Comparison of ENCODE assay signal across 8 cellular contexts in genomic region chr1:43976045-43976444, GRCh38. TPM values are rescaled to one million over a fixed set of nuclear protein-coding genes. Genes with fewer than 3 reads are reported as not detected.
DNase-seq lines count a peak whose midpoint lies in the region; ATAC-seq, FAIRE-seq and TF ChIP-seq lines count a peak whose summit lies in the region.

No MANE protein-coding gene starts in this region.

- H3K27me3 ChIP-seq in DND-41 (ENCODE audit: insufficient read depth, low read length, poor library complexity) (peaks cover 7% of the 10 kb centered on the region), endothelial cell of umbilical vein (ENCODE audit: control insufficient read depth in 2 of 2, insufficient read depth in 2 of 2, low read length in 2 of 2) (no peaks in the 10 kb centered on the region), parathyroid adenoma (ENCODE audit: control insufficient read depth, insufficient read depth, low read length) (no peaks in the 10 kb centered on the region)

- H3K4me1 ChIP-seq in DND-41 (ENCODE audit: insufficient read depth, low read length), result peaks cover 54% of the 10 kb centered on the region
- peaks cover 18% of the 10 kb centered on the region for H3K4me1 ChIP-seq in OCI-LY7 (ENCODE audit: insufficient read depth, low read length, poor library complexity, severe bottlenecking)
- H3K4me1 ChIP-seq in endothelial cell of umbilical vein (ENCODE audit: control insufficient read depth, extremely low read depth, insufficient read depth, low read length), result peaks cover 31% of the 10 kb centered on the region
- H3K4me1 ChIP-seq in parathyroid adenoma, result peaks cover 7% of the 10 kb centered on the region

- ATAC-seq in DND-41 (ENCODE audit: insufficient read depth, low read depth), result no peak
- no peak for ATAC-seq in GM19035 (IDR thresholded peaks at IDR 0.05; ENCODE audit: unreplicated experiment)
- ATAC-seq in omental fat pad (ENCODE audit: low FRiP score), result no peak

- H3K9me1 ChIP-seq in endothelial cell of umbilical vein (replicated peaks; ENCODE audit: control insufficient read depth, extremely low read depth, insufficient read depth, low read length), result no peaks in the 10 kb centered on the region

- no peak for DNase-seq in DND-41
- no peak for DNase-seq in OCI-LY7 (ENCODE audit: low spot score)
- no peak for DNase-seq in endothelial cell of umbilical vein (ENCODE audit: low read depth, low spot score)
- DNase-seq in omental fat pad (ENCODE audit: low spot score), result no peak
- no peak for DNase-seq in NCI-H146 treated with DMSO at 0.1 percent for 48 hours (lab: John Stamatoyannopoulos, UW; ENCODE audit: unreplicated experiment)
- no peak for DNase-seq in amniotic stem cell (lab: John Stamatoyannopoulos, UW)

- CTCF ChIA-PET in OCI-LY7 (lab: Charles Lee; ENCODE audit: unreplicated experiment), result interaction anchor here (1.1 to 1.4 kb wide), 2 partner anchors 16 to 41 kb away, joined by 3 read pairs; no protein-coding TSS in a partner anchor
- CTCF ChIA-PET in endothelial cell of umbilical vein (lab: Charles Lee), result interaction anchor here (0.9 to 1.9 kb wide), 3 partner anchors 12 to 41 kb away, joined by 3 to 7 read pairs (median 3); no protein-coding TSS in a partner anchor

- peak overlapping the region; percentile 77; the same call in 1 of the 2 replicates for H3K27ac ChIP-seq in DND-41 (ENCODE audit: low read length)
- H3K27ac ChIP-seq in OCI-LY7 (ENCODE audit: low read depth, low read length, poor library complexity, severe bottlenecking), result peak overlapping the region; percentile 46
- no peak overlapping the region for H3K27ac ChIP-seq in endothelial cell of umbilical vein (ENCODE audit: insufficient read depth, low read depth, low read length)
- H3K27ac ChIP-seq in parathyroid adenoma, result no peak overlapping the region

- H4K20me1 ChIP-seq in DND-41 (ENCODE audit: insufficient read depth, low read length) (peaks cover 30% of the 10 kb centered on the region), OCI-LY7 (ENCODE audit: insufficient read depth, low read length) (0 out of 2 replicates have a peak, but pooled peaks cover 9% of the 10 kb centered on the region), endothelial cell of umbilical vein (replicated peaks; ENCODE audit: control insufficient read depth, extremely low read depth, insufficient read depth, low read length) (no peaks in the 10 kb centered on the region)

- no TSS peak for BruUV-seq in OCI-LY7 (replicated peaks; lab: Mats Ljungman, UMichigan)
- BruUV-seq in endothelial cell of umbilical vein (replicated peaks; lab: Mats Ljungman, UMichigan), result no TSS peak

- peak overlapping the region; percentile 90 for H3K9ac ChIP-seq in DND-41 (ENCODE audit: low read depth, low read length)
- H3K9ac ChIP-seq in endothelial cell of umbilical vein (replicated peaks; ENCODE audit: extremely low read depth, insufficient read depth, low read length), result peak overlapping the region; percentile 80
- no peak overlapping the region for H3K9ac ChIP-seq in parathyroid adenoma

- peaks cover 39% of the 10 kb centered on the region for H3K36me3 ChIP-seq in DND-41 (ENCODE audit: insufficient read depth, low read length)
- H3K36me3 ChIP-seq in OCI-LY7 (ENCODE audit: insufficient read depth, low read length), result peaks cover 56% of the 10 kb centered on the region
- peaks cover 0 to 15% of the 10 kb centered on the region in 2 experiments for H3K36me3 ChIP-seq in endothelial cell of umbilical vein (ENCODE audit: control insufficient read depth in 2 of 2, extremely low read depth in 1 of 2, insufficient read depth in 2 of 2, low read length in 2 of 2)
- no peaks in the 10 kb centered on the region for H3K36me3 ChIP-seq in parathyroid adenoma (ENCODE audit: control insufficient read depth, insufficient read depth, low read length)

- TF ChIP-seq CTCF in DND-41 (IDR thresholded peaks at IDR 0.05; ENCODE audit: borderline replicate concordance, extremely low read depth, low read length, poor library complexity, severe bottlenecking), result no peak
- 0 out of 2 replicates have a peak, but pooled peaks have one; percentile 26 for TF ChIP-seq CTCF in OCI-LY7 (conservative IDR thresholded peaks at IDR 0.05; ENCODE audit: low read length)
- TF ChIP-seq CTCF in endothelial cell of umbilical vein (IDR thresholded peaks at IDR 0.05; ENCODE audit: extremely low read depth in 1 of 2, insufficient read depth in 1 of 2, low read depth in 1 of 2, low read length in 2 of 2), result no peak
- no peak for TF ChIP-seq CTCF in parathyroid adenoma (IDR thresholded peaks at IDR 0.05)
- TF ChIP-seq CTCF in omental fat pad (IDR thresholded peaks at IDR 0.05), result no peak

- H3K4me2 ChIP-seq in DND-41 (ENCODE audit: insufficient read depth, low read length), result peak overlapping the region; percentile 74
- peak overlapping the region; percentile 90 for H3K4me2 ChIP-seq in OCI-LY7 (ENCODE audit: low read length)
- H3K4me2 ChIP-seq in endothelial cell of umbilical vein (ENCODE audit: insufficient read depth, low read length), result peak overlapping the region; percentile 62
- H3K4me2 ChIP-seq in parathyroid adenoma (ENCODE audit: low read length), result peak overlapping the region; percentile 85

- POLR2A ChIA-PET in OCI-LY7 (lab: Charles Lee) (no interaction called here), endothelial cell of umbilical vein (lab: Charles Lee) (no interaction called here)

- H3K79me2 ChIP-seq in DND-41 (ENCODE audit: insufficient read depth, low read length) (peaks cover 27% of the 10 kb centered on the region), OCI-LY7 (ENCODE audit: insufficient read depth, low read depth, low read length) (no peaks in the 10 kb centered on the region; the same call in 1 of the 2 replicates), endothelial cell of umbilical vein (ENCODE audit: control insufficient read depth, insufficient read depth, low read length) (peaks cover 41% of the 10 kb centered on the region), parathyroid adenoma (no peaks in the 10 kb centered on the region)

- no peaks in the 10 kb centered on the region for H3K9me3 ChIP-seq in DND-41 (ENCODE audit: insufficient read depth, low read length, severe bottlenecking)
- H3K9me3 ChIP-seq in OCI-LY7 (ENCODE audit: low read length), result no peaks in the 10 kb centered on the region
- no peaks in the 10 kb centered on the region for H3K9me3 ChIP-seq in endothelial cell of umbilical vein (replicated peaks; ENCODE audit: control insufficient read depth, insufficient read depth, low read length)
- H3K9me3 ChIP-seq in parathyroid adenoma (ENCODE audit: control insufficient read depth, low read length), result no peaks in the 10 kb centered on the region

- FAIRE-seq in endothelial cell of umbilical vein (lab: Jason Lieb, UNC), result no peak

- no peaks in the 10 kb centered on the region for H3K9me2 ChIP-seq in OCI-LY7 (ENCODE audit: insufficient read depth, low read length)

- H2AFZ ChIP-seq in DND-41 (ENCODE audit: low read depth, low read length), result no peak overlapping the region
- no peak overlapping the region for H2AFZ ChIP-seq in OCI-LY7 (ENCODE audit: low read length)
- no peak overlapping the region for H2AFZ ChIP-seq in endothelial cell of umbilical vein (ENCODE audit: low read depth, low read length)
- H2AFZ ChIP-seq in parathyroid adenoma, result no peak overlapping the region

- peak overlapping the region; percentile 70 to 96; a peak in 3 of 4 replicates for H3K4me3 ChIP-seq in DND-41 (ENCODE audit: low read depth in 1 of 2, low read length in 2 of 2)
- peak overlapping the region; percentile 94 for H3K4me3 ChIP-seq in OCI-LY7 (ENCODE audit: low read depth, low read length, poor library complexity, severe bottlenecking)
- peak overlapping the region in 2 of 3 experiments; percentile 71 to 73 for H3K4me3 ChIP-seq in endothelial cell of umbilical vein (replicated peaks in 1 of 3; ENCODE audit: insufficient read depth in 1 of 3, low read depth in 1 of 3, low read length in 3 of 3)
- peak overlapping the region; percentile 95 for H3K4me3 ChIP-seq in parathyroid adenoma (ENCODE audit: low read depth, low read length)

- dilution Hi-C loops in endothelial cell of umbilical vein (cut with MboI; ENCODE audit: extremely low pct_ligation_motif_present, low sequenced_read_pairs), result no loop called here

- intact Hi-C loops in OCI-LY7 (cut with micrococcal nuclease; ENCODE audit: unreplicated experiment), result no loop called here
- intact Hi-C loops in endothelial cell of umbilical vein (cut with micrococcal nuclease), result no loop called here

- TF ChIP-seq POLR2A in endothelial cell of umbilical vein (IDR thresholded peaks at IDR 0.05; ENCODE audit: low read depth, low read length), result no peak

RNA-seq across cellular contexts. Expression of gene ATP6V0B, which starts 1.3 kb away (rescaled TPM):
- 62.0 and 97.1 TPM in 2 replicates for total RNA-seq in OCI-LY7 (2014; rRNA removed; shearing (Covaris generic))
- total RNA-seq in OCI-LY7 (2022), result 58.9 and 68.4 TPM in 2 replicates
- 105 and 110 TPM in 2 replicates for total RNA-seq in endothelial cell of umbilical vein
- 325 and 372 TPM in 2 replicates for polyA plus RNA-seq in endothelial cell of umbilical vein
- polyA plus RNA-seq in endothelial cell of umbilical vein (2011; cell fraction: cytosol; rRNA removed), result 176 and 182 TPM in 2 replicates
- polyA plus RNA-seq in endothelial cell of umbilical vein (2011; cell fraction: nucleus; rRNA removed), result 135 and 137 TPM in 2 replicates
- 71.5 and 78.9 TPM in 2 replicates for polyA plus RNA-seq in endothelial cell of umbilical vein (2012)
- polyA minus RNA-seq in endothelial cell of umbilical vein, result 110 and 148 TPM in 2 replicates
- 104 TPM for polyA minus RNA-seq in endothelial cell of umbilical vein (2011; cell fraction: cytosol; rRNA and poly(A)+ RNA removed)
- 28.4 and 32.8 TPM in 2 replicates for polyA minus RNA-seq in endothelial cell of umbilical vein (2011; cell fraction: nucleus; rRNA and poly(A)+ RNA removed)
- 100 to 1,000 TPM; 111 to 223 (median 139) TPM for total RNA-seq in omental fat pad

RNA-seq across cellular contexts. Expression of gene B4GALT2, which starts 3.0 kb away (rescaled TPM):
- total RNA-seq in OCI-LY7 (2014; rRNA removed; shearing (Covaris generic)), result 1.4 and 1.9 TPM in 2 replicates
- total RNA-seq in OCI-LY7 (2022), result 0.57 and 0.65 TPM in 2 replicates
- total RNA-seq in endothelial cell of umbilical vein, result 77.7 and 80.0 TPM in 2 replicates
- polyA plus RNA-seq in endothelial cell of umbilical vein, result 103 and 145 TPM in 2 replicates
- 50.3 and 64.8 TPM in 2 replicates for polyA plus RNA-seq in endothelial cell of umbilical vein (2011; cell fraction: cytosol; rRNA removed)
- polyA plus RNA-seq in endothelial cell of umbilical vein (2011; cell fraction: nucleus; rRNA removed), result 26.6 and 28.8 TPM in 2 replicates
- 56.9 and 64.4 TPM in 2 replicates for polyA plus RNA-seq in endothelial cell of umbilical vein (2012)
- 55.0 and 72.4 TPM in 2 replicates for polyA minus RNA-seq in endothelial cell of umbilical vein
- polyA minus RNA-seq in endothelial cell of umbilical vein (2011; cell fraction: cytosol; rRNA and poly(A)+ RNA removed), result 29.3 TPM
- 14.2 and 20.9 TPM in 2 replicates for polyA minus RNA-seq in endothelial cell of umbilical vein (2011; cell fraction: nucleus; rRNA and poly(A)+ RNA removed)
- total RNA-seq in omental fat pad, result 10 to 100 TPM; 20.3 to 67.9 (median 42.6) TPM

RNA-seq across cellular contexts. Expression of gene DPH2, which starts 6.2 kb away (rescaled TPM):
- total RNA-seq in OCI-LY7 (2014; rRNA removed; shearing (Covaris generic)), result 42.1 and 45.6 TPM in 2 replicates
- 21.6 and 28.6 TPM in 2 replicates for total RNA-seq in OCI-LY7 (2022)
- total RNA-seq in endothelial cell of umbilical vein, result 26.6 and 28.1 TPM in 2 replicates
- polyA plus RNA-seq in endothelial cell of umbilical vein, result 59.1 and 59.6 TPM in 2 replicates
- 34.0 and 36.6 TPM in 2 replicates for polyA plus RNA-seq in endothelial cell of umbilical vein (2011; cell fraction: cytosol; rRNA removed)
- 110 and 115 TPM in 2 replicates for polyA plus RNA-seq in endothelial cell of umbilical vein (2011; cell fraction: nucleus; rRNA removed)
- polyA plus RNA-seq in endothelial cell of umbilical vein (2012), result 19.2 and 24.4 TPM in 2 replicates
- 36.3 and 47.4 TPM in 2 replicates for polyA minus RNA-seq in endothelial cell of umbilical vein
- polyA minus RNA-seq in endothelial cell of umbilical vein (2011; cell fraction: cytosol; rRNA and poly(A)+ RNA removed), result 31.5 TPM
- polyA minus RNA-seq in endothelial cell of umbilical vein (2011; cell fraction: nucleus; rRNA and poly(A)+ RNA removed), result 28.1 and 35.4 TPM in 2 replicates
- total RNA-seq in omental fat pad, result 10 to 100 TPM; 18.1 to 67.5 (median 23.1) TPM

RNA-seq across cellular contexts. Expression of gene CCDC24, which starts 15.4 kb away (rescaled TPM):
- 1.9 and 8.9 TPM in 2 replicates for total RNA-seq in OCI-LY7 (2014; rRNA removed; shearing (Covaris generic))
- total RNA-seq in OCI-LY7 (2022) (4.6 and 9.2 TPM in 2 replicates), endothelial cell of umbilical vein (2.2 and 2.8 TPM in 2 replicates), omental fat pad (1 to 10 TPM; 2.3 to 3.6 (median 2.8) TPM)
- 3.1 and 3.4 TPM in 2 replicates for polyA plus RNA-seq in endothelial cell of umbilical vein
- polyA plus RNA-seq in endothelial cell of umbilical vein (2011; cell fraction: cytosol; rRNA removed), result 1.3 and 2.4 TPM in 2 replicates
- polyA plus RNA-seq in endothelial cell of umbilical vein (2011; cell fraction: nucleus; rRNA removed), result 4.5 and 6.8 TPM in 2 replicates
- 2.6 and 2.8 TPM in 2 replicates for polyA plus RNA-seq in endothelial cell of umbilical vein (2012)
- polyA minus RNA-seq in endothelial cell of umbilical vein, result 0.45 and 0.46 TPM in 2 replicates
- polyA minus RNA-seq in endothelial cell of umbilical vein (2011; cell fraction: cytosol; rRNA and poly(A)+ RNA removed), result not detected
- 0.63 and 1.7 TPM in 2 replicates for polyA minus RNA-seq in endothelial cell of umbilical vein (2011; cell fraction: nucleus; rRNA and poly(A)+ RNA removed)

RNA-seq across cellular contexts. Expression of gene IPO13, which starts 29.3 kb away (rescaled TPM):
- total RNA-seq in OCI-LY7 (2014; rRNA removed; shearing (Covaris generic)), result 13.1 and 17.8 TPM in 2 replicates
- 24.1 and 26.5 TPM in 2 replicates for total RNA-seq in OCI-LY7 (2022)
- 25.8 and 29.3 TPM in 2 replicates for total RNA-seq in endothelial cell of umbilical vein
- 28.9 and 32.3 TPM in 2 replicates for polyA plus RNA-seq in endothelial cell of umbilical vein
- polyA plus RNA-seq in endothelial cell of umbilical vein (2011; cell fraction: cytosol; rRNA removed), result 17.2 and 17.7 TPM in 2 replicates
- polyA plus RNA-seq in endothelial cell of umbilical vein (2011; cell fraction: nucleus; rRNA removed), result 46.6 and 56.9 TPM in 2 replicates
- polyA plus RNA-seq in endothelial cell of umbilical vein (2012), result 20.9 and 23.8 TPM in 2 replicates
- 36.1 and 41.8 TPM in 2 replicates for polyA minus RNA-seq in endothelial cell of umbilical vein
- polyA minus RNA-seq in endothelial cell of umbilical vein (2011; cell fraction: cytosol; rRNA and poly(A)+ RNA removed), result 9.4 TPM
- 12.2 and 18.2 TPM in 2 replicates for polyA minus RNA-seq in endothelial cell of umbilical vein (2011; cell fraction: nucleus; rRNA and poly(A)+ RNA removed)
- total RNA-seq in omental fat pad, result 10 to 100 TPM; 18.7 to 23.2 (median 21.1) TPM

Comparison
In these comparisons a context has a peak if more than half of its experiments do, and no peak if none do; other contexts are left out.
1. H3K27ac ChIP-seq: peak in DND-41 (single experiment) and OCI-LY7 (single experiment); none in endothelial cell of umbilical vein (single experiment) and parathyroid adenoma (single experiment).
2. RNA of gene B4GALT2, which starts 3.0 kb away (total RNA-seq): 77.7 to 80.0 TPM in endothelial cell of umbilical vein and 20.3 to 67.9 TPM in omental fat pad; 0.57 to 1.9 TPM in OCI-LY7; every median in the first group is over 4 times any median in the second.
3. Peak in every context shown above with its lines, with median percentiles within 50 percentile points of each other: H3K4me2 ChIP-seq and H3K4me3 ChIP-seq.